In genomic region chr19:23203841-23204344, GRCh38 we compare ENCODE assay signal across 17 cellular contexts. TPM values are rescaled to one million over a fixed set of nuclear protein-coding genes. Genes with fewer than 3 reads are reported as not detected.
DNase-seq lines count a peak whose midpoint lies in the region; ATAC-seq and TF ChIP-seq lines count a peak whose summit lies in the region.
"Had no signal": no experiment of that assay in that cellular context is flagged by ENCODE, and none has a peak within 500 bp of the region (broad histone marks: within the 10 kb centered on the region; RNA-seq: fewer than 3 reads in every experiment).

No MANE protein-coding gene starts in this region.

- H2AFZ ChIP-seq in mammary epithelial cell (ENCODE audit: low read depth, low read length): peak overlapping the region; percentile 67

- DNase-seq in ELF-1 (ENCODE audit: low read depth, low spot score): peak; percentile 71
- no peak for DNase-seq in mammary epithelial cell
- DNase-seq in iPS DF 6.9 (ENCODE audit: low read depth, low spot score): no peak
- DNase-seq in gastrocnemius medialis: peak in 1 of 2 donors; percentile 11
- no peak for DNase-seq in NCI-H2081 treated with DMSO at 0.1 percent for 48 hours (lab: John Stamatoyannopoulos, UW)
- DNase-seq in HuH-7 (ENCODE audit: low spot score): no peak
- no peak for DNase-seq in CD14-positive monocyte (ENCODE audit: low spot score)
- DNase-seq: activated naive CD8-positive, alpha-beta T cell treated with anti-CD3 and anti-CD28 coated beads, Interleukin-2, amount 10 ng/mL, durations not matched to agents 7 days and 5 days; CD4-positive, alpha-beta T cell; Kasumi-1; naive B cell; NCI-H2029 treated with DMSO at 0.1 percent for 48 hours; SK-N-SH had no signal

- intact Hi-C loops in mammary epithelial cell (cut with micrococcal nuclease) (no loop called here), gastrocnemius medialis (cut with DNase I; ENCODE audit: low total_unique reads) (no loop called here), CD14-positive monocyte (cut with micrococcal nuclease) (no loop called here)

- H3K9ac ChIP-seq in mammary epithelial cell (ENCODE audit: insufficient read depth, low read length): no peak overlapping the region
- H3K9ac ChIP-seq: SK-N-SH had no signal

- H3K27me3 Mint-ChIP-seq in CD14-positive monocyte (ENCODE audit: low read depth in 3 of 3): peaks cover 0 to 4% (median 0%) of the 10 kb centered on the region in 3 donors
- H3K27me3 Mint-ChIP-seq: activated naive CD8-positive, alpha-beta T cell treated with anti-CD3 and anti-CD28 coated beads, Interleukin-2, amount 10 ng/mL, durations not matched to agents 7 days and 5 days; CD4-positive, alpha-beta T cell; stimulated activated naive CD8-positive, alpha-beta T cell treated with anti-CD3 and anti-CD28 coated beads, Interleukin-15, Interleukin-2, amounts not matched to agents 100 ng/mL and 50 ng/mL, for 24 hours had no signal

- H3K27ac ChIP-seq in mammary epithelial cell (ENCODE audit: insufficient read depth, low read depth, low read length): no peak overlapping the region
- no peak overlapping the region for H3K27ac ChIP-seq in iPS DF 6.9 (ENCODE audit: low read length)
- peak overlapping the region in 3 of 4 donors; percentile 27 to 33 (median 29) for H3K27ac ChIP-seq in gastrocnemius medialis

- TF ChIP-seq CTCF in mammary epithelial cell (conservative IDR thresholded peaks at IDR 0.05 in 1 of 2, IDR thresholded peaks at IDR 0.05 in 1 of 2; ENCODE audit: extremely low read depth in 1 of 2, insufficient read depth in 1 of 2, low read depth in 1 of 2, low read length in 2 of 2) (no peak), gastrocnemius medialis (IDR thresholded peaks at IDR 0.05 in 4 of 5, conservative IDR thresholded peaks at IDR 0.05 in 1 of 5) (no peak), CD14-positive monocyte (IDR thresholded peaks at IDR 0.05) (no peak)

- BruUV-seq in mammary epithelial cell (replicated peaks; lab: Mats Ljungman, UMichigan): no TSS peak

- CTCF ChIA-PET in mammary epithelial cell (lab: Charles Lee; ENCODE audit: low non-redundant PET): no interaction called here

- ATAC-seq in gastrocnemius medialis (no peak), GM18517 (IDR thresholded peaks at IDR 0.05; ENCODE audit: unreplicated experiment) (no peak)
- ATAC-seq: HCT116, sciatic nerve had no signal

- H3K4me3 Mint-ChIP-seq in CD14-positive monocyte: no peak overlapping the region
- H3K4me3 Mint-ChIP-seq: activated naive CD8-positive, alpha-beta T cell treated with anti-CD3 and anti-CD28 coated beads, Interleukin-2, amount 10 ng/mL, durations not matched to agents 7 days and 5 days; CD4-positive, alpha-beta T cell; stimulated activated naive CD8-positive, alpha-beta T cell treated with anti-CD3 and anti-CD28 coated beads, Interleukin-15, Interleukin-2, amounts not matched to agents 100 ng/mL and 50 ng/mL, for 24 hours had no signal

- H3K27me3 ChIP-seq in mammary epithelial cell (ENCODE audit: insufficient read depth, low read length) (no peaks in the 10 kb centered on the region), iPS DF 6.9 (ENCODE audit: control insufficient read depth, insufficient read depth, low read length) (no peaks in the 10 kb centered on the region), gastrocnemius medialis (no peaks in the 10 kb centered on the region)

- no peaks in the 10 kb centered on the region for H3K79me2 ChIP-seq in mammary epithelial cell (ENCODE audit: insufficient read depth, low read length)

- no peaks in the 10 kb centered on the region for H3K4me1 Mint-ChIP-seq in CD14-positive monocyte
- H3K4me1 Mint-ChIP-seq: activated naive CD8-positive, alpha-beta T cell treated with anti-CD3 and anti-CD28 coated beads, Interleukin-2, amount 10 ng/mL, durations not matched to agents 7 days and 5 days; naive B cell had no signal

- no peaks in the 10 kb centered on the region for H4K20me1 ChIP-seq in mammary epithelial cell (ENCODE audit: insufficient read depth, low read length)

- H3K9me3 ChIP-seq in mammary epithelial cell (replicated peaks; ENCODE audit: insufficient read depth, low read length) (peaks cover 9% of the 10 kb centered on the region), iPS DF 6.9 (ENCODE audit: control insufficient read depth, insufficient read depth, low read length) (no peaks in the 10 kb centered on the region), gastrocnemius medialis (no peaks in the 10 kb centered on the region)

- TF ChIP-seq POLR2A in gastrocnemius medialis (IDR thresholded peaks at IDR 0.05): no peak

- no peak overlapping the region for H3K4me2 ChIP-seq in mammary epithelial cell (ENCODE audit: insufficient read depth, low read depth, low read length)
- H3K4me2 ChIP-seq: SK-N-SH had no signal

- H3K4me3 ChIP-seq in mammary epithelial cell (replicated peaks in 1 of 3; ENCODE audit: insufficient read depth in 1 of 3, low read depth in 2 of 3, low read length in 3 of 3): no peak overlapping the region
- peak overlapping the region; percentile 1; the same call in 1 of the 2 replicates for H3K4me3 ChIP-seq in iPS DF 6.9 (ENCODE audit: low read length)
- peak overlapping the region; percentile 9 to 31 (median 11) for H3K4me3 ChIP-seq in gastrocnemius medialis

- H3K4me1 ChIP-seq in mammary epithelial cell (ENCODE audit: insufficient read depth, low read length): no peaks in the 10 kb centered on the region
- H3K4me1 ChIP-seq in iPS DF 6.9 (ENCODE audit: control insufficient read depth, insufficient read depth, low read length): no peaks in the 10 kb centered on the region; the same call in 1 of the 2 replicates
- no peaks in the 10 kb centered on the region for H3K4me1 ChIP-seq in gastrocnemius medialis

- dilution Hi-C loops in mammary epithelial cell (cut with HindIII; ENCODE audit: low sequenced_read_pairs): no loop called here

- WGBS in mammary epithelial cell (ENCODE audit: low coverage, missing lambda C conversion rate): 15% methylated on average over 8 of the region's 39 CpGs
- WGBS in iPS DF 6.9 (ENCODE audit: insufficient coverage, insufficient read length): no CpG with 5 or more reads among the region's 39 CpGs

- no peak overlapping the region for H3K27ac Mint-ChIP-seq in CD14-positive monocyte
- H3K27ac Mint-ChIP-seq: activated naive CD8-positive, alpha-beta T cell treated with anti-CD3 and anti-CD28 coated beads, Interleukin-2, amount 10 ng/mL, durations not matched to agents 7 days and 5 days; CD4-positive, alpha-beta T cell; naive B cell; stimulated activated naive CD8-positive, alpha-beta T cell treated with anti-CD3 and anti-CD28 coated beads, Interleukin-15, Interleukin-2, amounts not matched to agents 100 ng/mL and 50 ng/mL, for 24 hours had no signal

- H3K36me3 ChIP-seq in mammary epithelial cell (ENCODE audit: insufficient read depth, low read length): no peaks in the 10 kb centered on the region
- H3K36me3 ChIP-seq in iPS DF 6.9 (ENCODE audit: control insufficient read depth, insufficient read depth, low read length): no peaks in the 10 kb centered on the region
- no peaks in the 10 kb centered on the region for H3K36me3 ChIP-seq in gastrocnemius medialis

- in situ Hi-C loops in mammary epithelial cell (cut with MboI; ENCODE audit: low sequenced_read_pairs in 2 of 2): no loop called here
- in situ Hi-C loops in gastrocnemius medialis (cut with MboI; ENCODE audit: low sequenced_read_pairs in 4 of 4): no loop called here

- peaks cover 14 to 68% (median 55%) of the 10 kb centered on the region in 7 donors for H3K9me3 Mint-ChIP-seq in CD14-positive monocyte

- H3K36me3 Mint-ChIP-seq in CD14-positive monocyte: no peaks in the 10 kb centered on the region
- H3K36me3 Mint-ChIP-seq: activated naive CD8-positive, alpha-beta T cell treated with anti-CD3 and anti-CD28 coated beads, Interleukin-2, amount 10 ng/mL, durations not matched to agents 7 days and 5 days; naive B cell had no signal

RNA-seq across cellular contexts. Expression of gene ZNF724, which starts 46.3 kb away (rescaled TPM):
- total RNA-seq in mammary epithelial cell (10 to 100 TPM in 1 of 2 donors, 1 to 10 TPM in 1; 8.3 to 10.3 TPM), gastrocnemius medialis (under 1 TPM in 3 of 4 donors, not detected in 1; 0.20 to 0.62 (median 0.46) TPM)
- polyA plus RNA-seq in mammary epithelial cell (4.0 TPM), CD14-positive monocyte (under 1 TPM; 0.40 to 0.59 TPM)
- polyA minus RNA-seq in mammary epithelial cell: 17.9 TPM

Comparison
In these comparisons a context has a peak if more than half of its experiments do, and no peak if none do; other contexts are left out.
1. H3K27ac ChIP-seq: peak in gastrocnemius medialis (3 of 4); none in mammary epithelial cell (single experiment) and iPS DF 6.9 (single experiment).
2. H3K4me3 ChIP-seq: peak in iPS DF 6.9 (single experiment) and gastrocnemius medialis (4 of 4); none in mammary epithelial cell (0 of 3).
3. RNA of gene ZNF724, which starts 46.3 kb away (total RNA-seq): 8.3 to 10.3 TPM in mammary epithelial cell; 0.20 to 0.62 TPM in gastrocnemius medialis; every median in the first group is over 4 times any median in the second.